In the genomic region with DNA sequence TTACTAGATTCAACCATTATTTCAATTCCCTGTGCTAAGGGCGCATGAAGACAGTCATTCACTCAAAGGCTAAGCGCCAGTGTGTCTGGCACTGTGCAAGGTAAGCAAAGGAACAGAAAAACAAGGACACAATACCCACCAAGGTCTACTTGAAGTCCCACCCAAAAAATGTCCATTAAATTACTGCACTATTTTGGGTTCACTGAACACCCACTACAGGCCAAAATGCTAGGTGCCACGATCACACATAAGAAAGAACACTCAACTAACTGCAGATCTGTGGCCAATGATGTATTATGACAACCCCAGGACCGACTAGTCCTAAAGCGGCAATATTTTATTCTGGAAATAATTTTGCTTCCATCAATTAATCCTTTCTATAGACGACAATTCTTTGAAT, we compare ENCODE assay signal across 8 cellular contexts. TPM values are rescaled to one million over a fixed set of nuclear protein-coding genes. Genes with fewer than 3 reads are reported as not detected.
DNase-seq lines count a peak whose midpoint lies in the region; ATAC-seq, FAIRE-seq and TF ChIP-seq lines count a peak whose summit lies in the region.

No MANE protein-coding gene starts in this region.

- H3K27ac ChIP-seq in heart right ventricle: peak overlapping the region in 2 of 10 donors; percentile 96
- H3K27ac ChIP-seq in kidney (ENCODE audit: low read depth in 2 of 2, low read length in 2 of 2): no peak overlapping the region

- no peaks in the 10 kb centered on the region for H3K27me3 Mint-ChIP-seq in activated T-helper 1 cell treated with anti-CD3 and anti-CD28 coated beads, Interleukin-12 subunit alpha, Interleukin-12 subunit beta, Interleukin-2, Interleukin-4 antibody, amounts not matched to agents 30 ng/mL and 10 ng/mL and 1 ng/mL, durations not matched to agents 14 hours and 24 hours and 36 hours (ENCODE audit: insufficient read depth)
- no peaks in the 10 kb centered on the region for H3K27me3 Mint-ChIP-seq in type B pancreatic cell

- FAIRE-seq in kidney (lab: Jason Lieb, UNC): no peak

- no peak for DNase-seq in heart right ventricle
- no peak for DNase-seq in Right ventricle myocardium superior
- no peak for DNase-seq in activated T-helper 1 cell treated with anti-CD3 and anti-CD28 coated beads, Interleukin-12 subunit alpha, Interleukin-12 subunit beta, Interleukin-2, Interleukin-4 antibody, amounts not matched to agents 30 ng/mL and 10 ng/mL and 1 ng/mL, durations not matched to agents 14 hours and 24 hours and 36 hours (ENCODE audit: low spot score)
- DNase-seq in kidney: no peak
- no peak for DNase-seq in type B pancreatic cell (ENCODE audit: extremely low spot score, unreplicated experiment)
- DNase-seq in effector CD4-positive, alpha-beta T cell: no peak
- DNase-seq in hippocampal formation (lab: John Stamatoyannopoulos, UW): no peak

- H3K4me1 ChIP-seq in heart right ventricle: peaks cover 0 to 61% (median 36%) of the 10 kb centered on the region in 9 donors
- H3K4me1 ChIP-seq in kidney (ENCODE audit: control insufficient read depth in 1 of 2, insufficient read depth in 1 of 2, low read depth in 1 of 2, low read length in 2 of 2): peaks cover 4 to 12% of the 10 kb centered on the region in 2 donors

- peaks cover 53% of the 10 kb centered on the region for H3K4me1 Mint-ChIP-seq in activated T-helper 1 cell treated with anti-CD3 and anti-CD28 coated beads, Interleukin-12 subunit alpha, Interleukin-12 subunit beta, Interleukin-2, Interleukin-4 antibody, amounts not matched to agents 30 ng/mL and 10 ng/mL and 1 ng/mL, durations not matched to agents 14 hours and 24 hours and 36 hours (ENCODE audit: low read depth)
- peaks cover 32% of the 10 kb centered on the region for H3K4me1 Mint-ChIP-seq in type B pancreatic cell (ENCODE audit: unreplicated experiment)

- peak overlapping the region in 1 of 2 donors; percentile 93 for H3K9ac ChIP-seq in kidney (ENCODE audit: low read length in 2 of 2)

- no peaks in the 10 kb centered on the region for H3K36me3 ChIP-seq in heart right ventricle
- no peaks in the 10 kb centered on the region for H3K36me3 ChIP-seq in kidney (ENCODE audit: control insufficient read depth in 1 of 2, insufficient read depth in 2 of 2, low read length in 2 of 2)

- WGBS in heart right ventricle, 2 donors: 56 to 60% methylated on average over 6 of the region's 6 CpGs

- TF ChIP-seq CTCF in heart right ventricle (IDR thresholded peaks at IDR 0.05) (no peak), kidney (IDR thresholded peaks at IDR 0.05; ENCODE audit: borderline replicate concordance, extremely low read depth, insufficient read depth) (no peak), type B pancreatic cell (conservative IDR thresholded peaks at IDR 0.05) (no peak)

- H3K27me3 ChIP-seq in heart right ventricle: no peaks in the 10 kb centered on the region

- H3K4me3 Mint-ChIP-seq in activated T-helper 1 cell treated with anti-CD3 and anti-CD28 coated beads, Interleukin-12 subunit alpha, Interleukin-12 subunit beta, Interleukin-2, Interleukin-4 antibody, amounts not matched to agents 30 ng/mL and 10 ng/mL and 1 ng/mL, durations not matched to agents 14 hours and 24 hours and 36 hours: peak overlapping the region; percentile 97
- peak overlapping the region; percentile 99 for H3K4me3 Mint-ChIP-seq in type B pancreatic cell

- peaks cover 0 to 4% (median 0%) of the 10 kb centered on the region in 11 donors for H3K9me3 ChIP-seq in heart right ventricle
- no peaks in the 10 kb centered on the region for H3K9me3 ChIP-seq in kidney (ENCODE audit: control insufficient read depth in 1 of 2, low read length in 2 of 2)

- ATAC-seq in heart right ventricle (no peak), Right ventricle myocardium superior (ENCODE audit: poor library complexity) (no peak), HG03139 (IDR thresholded peaks at IDR 0.05; ENCODE audit: unreplicated experiment) (no peak)

- intact Hi-C loops in heart right ventricle (cut with DNase I) (loop anchor here in 8 of 10 donors (2.0 to 10.0 kb wide), 5 partner anchors 171 to 391 kb away; no protein-coding TSS in a partner anchor), Right ventricle myocardium superior (cut with DNase I) (loop anchor here (10.0 kb wide), 1 partner anchor 189 kb away; no protein-coding TSS in a partner anchor), kidney (cut with DNase I) (no loop called here)
- intact Hi-C loops in activated T-helper 1 cell treated with anti-CD3 and anti-CD28 coated beads, Interleukin-12 subunit alpha, Interleukin-12 subunit beta, Interleukin-2, Interleukin-4 antibody, amounts not matched to agents 30 ng/mL and 10 ng/mL and 1 ng/mL, durations not matched to agents 14 hours and 24 hours and 36 hours (cut with micrococcal nuclease): loop anchor here (2.0 to 10.0 kb wide), 5 partner anchors 13 to 1341 kb away; a partner anchor contains a TSS

- H3K9me3 Mint-ChIP-seq in activated T-helper 1 cell treated with anti-CD3 and anti-CD28 coated beads, Interleukin-12 subunit alpha, Interleukin-12 subunit beta, Interleukin-2, Interleukin-4 antibody, amounts not matched to agents 30 ng/mL and 10 ng/mL and 1 ng/mL, durations not matched to agents 14 hours and 24 hours and 36 hours: no peaks in the 10 kb centered on the region
- H3K9me3 Mint-ChIP-seq in type B pancreatic cell: peaks cover under 1% of the 10 kb centered on the region

- H3K36me3 Mint-ChIP-seq in activated T-helper 1 cell treated with anti-CD3 and anti-CD28 coated beads, Interleukin-12 subunit alpha, Interleukin-12 subunit beta, Interleukin-2, Interleukin-4 antibody, amounts not matched to agents 30 ng/mL and 10 ng/mL and 1 ng/mL, durations not matched to agents 14 hours and 24 hours and 36 hours (ENCODE audit: low read depth): peaks cover 14% of the 10 kb centered on the region
- H3K36me3 Mint-ChIP-seq in type B pancreatic cell: no peaks in the 10 kb centered on the region

- H3K27ac Mint-ChIP-seq in activated T-helper 1 cell treated with anti-CD3 and anti-CD28 coated beads, Interleukin-12 subunit alpha, Interleukin-12 subunit beta, Interleukin-2, Interleukin-4 antibody, amounts not matched to agents 30 ng/mL and 10 ng/mL and 1 ng/mL, durations not matched to agents 14 hours and 24 hours and 36 hours: no peak overlapping the region
- peak overlapping the region; percentile 96 for H3K27ac Mint-ChIP-seq in type B pancreatic cell

- H3K4me3 ChIP-seq in heart right ventricle (peak overlapping the region in 9 of 10 donors; percentile 76 to 91 (median 86)), kidney (ENCODE audit: low read length in 2 of 2) (peak overlapping the region; percentile 94 to 95)

RNA-seq across cellular contexts. Expression of a gene that starts 1.8 kb away (rescaled TPM):
- total RNA-seq in heart right ventricle: 10 to 100 TPM; 26.3 to 34.3 (median 30.7) TPM
- polyA plus RNA-seq in heart right ventricle: 10 to 100 TPM in 1 of 2 donors, 1 to 10 TPM in 1; 8.2 to 14.3 TPM
- 26.7 TPM for total RNA-seq in Right ventricle myocardium superior
- 36.5 and 38.4 TPM in 2 replicates for total RNA-seq in activated T-helper 1 cell treated with anti-CD3 and anti-CD28 coated beads, Interleukin-12 subunit alpha, Interleukin-12 subunit beta, Interleukin-2, Interleukin-4 antibody, amounts not matched to agents 30 ng/mL and 10 ng/mL and 1 ng/mL, durations not matched to agents 14 hours and 24 hours and 36 hours
- total RNA-seq in kidney: 38.4 TPM
- polyA plus RNA-seq in kidney (ENCODE audit: insufficient read depth, low read depth, low replicate concordance): 8.0 TPM
- total RNA-seq in type B pancreatic cell (ENCODE audit: low replicate concordance): 34.8 and 41.3 TPM in 2 replicates
